In genomic region chr7:107109955-107110354, GRCh38 we compare ENCODE assay signal across 33 cellular contexts.
"Had no signal": no experiment of that assay in that cellular context is flagged by ENCODE, and none has a peak within 500 bp of the region (broad histone marks: within the 10 kb centered on the region; RNA-seq: fewer than 3 reads in every experiment).

No MANE protein-coding gene starts in this region.

- H3K27me3 ChIP-seq: adrenal gland, body of pancreas, brain microvascular endothelial cell, breast epithelium, cardiac muscle cell had no signal

- DNase-seq: activated CD4-positive, alpha-beta memory T cell treated with anti-CD3 and anti-CD28 coated beads, Interleukin-2, amount 10 ng/mL, durations not matched to agents 7 days and 5 days; activated CD4-positive, alpha-beta T cell treated with anti-CD3 and anti-CD28 coated beads for 1 hour; activated CD4-positive, alpha-beta T cell treated with anti-CD3 and anti-CD28 coated beads for 36 hours; activated CD4-positive, alpha-beta T cell treated with anti-CD3 and anti-CD28 coated beads for 48 hours; activated CD4-positive, alpha-beta T cell treated with anti-CD3 and anti-CD28 coated beads, Interleukin-2, amount 10 ng/mL, durations not matched to agents 7 days and 5 days; activated CD4-positive, alpha-beta T cell treated with anti-CD3 and anti-CD28 coated beads, Interleukin-2, amount 50 U/mL, for 48 hours; activated CD4-positive, CD25-positive, alpha-beta regulatory T cell; activated CD8-positive, alpha-beta memory T cell treated with anti-CD3 and anti-CD28 coated beads, Interleukin-2, amount 50 U/mL, for 4 hours; activated CD8-positive, alpha-beta T cell treated with anti-CD3 and anti-CD28 coated beads, Interleukin-2, amount 10 ng/mL, durations not matched to agents 7 days and 5 days; activated effector memory CD4-positive, alpha-beta T cell treated with anti-CD3 and anti-CD28 coated beads, Interleukin-2, amount 50 U/mL, for 16 hours; activated gamma-delta T cell treated with Interleukin-2 at 50 U/mL for 16 hours; activated naive CD4-positive, alpha-beta T cell; activated naive CD4-positive, alpha-beta T cell treated with anti-CD3 and anti-CD28 coated beads for 36 hours; activated naive CD4-positive, alpha-beta T cell treated with anti-CD3 and anti-CD28 coated beads, Interleukin-2, amount 50 U/mL, for 16 hours; activated naive CD8-positive, alpha-beta T cell treated with anti-CD3 and anti-CD28 coated beads for 36 hours; activated T-cell treated with anti-CD3 and anti-CD28 coated beads for 4 hours; activated T-cell treated with anti-CD3 and anti-CD28 coated beads, Interleukin-2, amount 50 U/mL, for 1 hour; activated T-cell treated with anti-CD3 and anti-CD28 coated beads, Interleukin-2, amount 50 U/mL, for 4 hours; activated T-cell treated with anti-CD3 and anti-CD28 coated beads, Interleukin-2, amount 50 U/mL, for 72 hours; adrenal gland; amniotic stem cell; aorta; body of pancreas; brain microvascular endothelial cell; caudate nucleus; cerebellar nuclear complex; T-helper 1 cell; T-helper 2 cell; T-helper 9 cell; WERI-Rb-1 had no signal

- H3K4me3 ChIP-seq: adrenal gland, body of pancreas, breast epithelium, cardiac muscle cell had no signal

- H3K4me1 ChIP-seq: body of pancreas, breast epithelium had no signal

- H3K9me3 ChIP-seq: adrenal gland, body of pancreas, breast epithelium had no signal

- H3K36me3 ChIP-seq: adrenal gland, brain microvascular endothelial cell, breast epithelium, cardiac muscle cell, WERI-Rb-1 had no signal

- FAIRE-seq: astrocyte had no signal

- H3K27ac ChIP-seq: adrenal gland, body of pancreas, brain microvascular endothelial cell, breast epithelium, cardiac muscle cell, WERI-Rb-1 had no signal
